20 cellular contexts compared by ENCODE assay signal in genomic region chr5:173333900-173334685, GRCh38. TPM values are rescaled to one million over a fixed set of nuclear protein-coding genes. Genes with fewer than 3 reads are reported as not detected.
DNase-seq lines count a peak whose midpoint lies in the region; ATAC-seq, FAIRE-seq and TF ChIP-seq lines count a peak whose summit lies in the region.
"Had no signal": no experiment of that assay in that cellular context is flagged by ENCODE, and none has a peak within 500 bp of the region (broad histone marks: within the 10 kb centered on the region; RNA-seq: fewer than 3 reads in every experiment).

No MANE protein-coding gene starts in this region.

- TF ChIP-seq POLR2A in HepG2 (IDR thresholded peaks at IDR 0.05; ENCODE audit: insufficient read depth in 1 of 2, low read depth in 2 of 2, low read length in 2 of 2) (no peak), right lobe of liver (IDR thresholded peaks at IDR 0.05) (no peak)

- no peaks in the 10 kb centered on the region for H3K36me3 ChIP-seq in HepG2 (replicated peaks in 1 of 2; ENCODE audit: control insufficient read depth in 1 of 2, insufficient read depth in 2 of 2, low read length in 2 of 2)
- H3K36me3 ChIP-seq in right lobe of liver = no peaks in the 10 kb centered on the region
- H3K36me3 ChIP-seq in astrocyte (ENCODE audit: insufficient read depth, low read length) = no peaks in the 10 kb centered on the region
- H3K36me3 ChIP-seq: neutrophil, thyroid gland had no signal

- TF ChIP-seq RAD21 in HepG2 (CRISPR knock-in tag; IDR thresholded peaks at IDR 0.05) = no peak

- H2AFZ ChIP-seq in HepG2 (ENCODE audit: low read length) (no peak overlapping the region), astrocyte (ENCODE audit: low read depth, low read length) (no peak overlapping the region)

- WGBS in HepG2 (ENCODE audit: low lambda C conversion rate) = 75% methylated on average over 4 of the region's 4 CpGs
- WGBS in right lobe of liver (ENCODE audit: insufficient coverage, low coverage, low lambda C conversion rate, missing lambda C conversion rate) = 55% methylated on average over 4 of the region's 4 CpGs

- no peaks in the 10 kb centered on the region for H3K36me3 Mint-ChIP-seq in astrocyte (ENCODE audit: low read depth, unreplicated experiment)

- H3K27me3 ChIP-seq in HepG2 (ENCODE audit: control insufficient read depth in 1 of 2, insufficient read depth in 2 of 2, low read length in 2 of 2) = no peaks in the 10 kb centered on the region
- no peaks in the 10 kb centered on the region for H3K27me3 ChIP-seq in right lobe of liver
- no peaks in the 10 kb centered on the region for H3K27me3 ChIP-seq in astrocyte (ENCODE audit: insufficient read depth, low read length)
- H3K27me3 ChIP-seq: thyroid gland had no signal

- CTCF ChIA-PET in HepG2 (lab: Yijun Ruan, JAX; ENCODE audit: low intra/inter-chr PET ratio, low total read pairs) = interaction anchor here (4.4 kb wide), 1 partner anchor 41 kb away, joined by 90 read pairs; no protein-coding TSS in a partner anchor

- TF ChIP-seq CTCF in HepG2 (CRISPR knock-in tag; IDR thresholded peaks at IDR 0.05) (no peak), right lobe of liver (IDR thresholded peaks at IDR 0.05) (no peak), astrocyte (IDR thresholded peaks at IDR 0.05; ENCODE audit: insufficient read depth, low read depth, low read length) (no peak), fibroblast of pulmonary artery (IDR thresholded peaks at IDR 0.05; ENCODE audit: low read length, missing control alignments) (no peak)

- no peak for DNase-seq in HepG2 (ENCODE audit: low spot score)
- DNase-seq in right lobe of liver = no peak
- DNase-seq in astrocyte (ENCODE audit: low read depth) = peak; percentile 59
- peak; percentile 90 for DNase-seq in fibroblast of pulmonary artery (ENCODE audit: low read depth)
- no peak for DNase-seq in NCI-H1105 treated with DMSO at 0.1 percent for 48 hours (lab: John Stamatoyannopoulos, UW)
- no peak for DNase-seq in NCI-H1436 (lab: John Stamatoyannopoulos, UW)
- no peak for DNase-seq in nucleus accumbens (lab: John Stamatoyannopoulos, UW)
- DNase-seq: 8988T; activated CD8-positive, alpha-beta memory T cell treated with anti-CD3 and anti-CD28 coated beads, Interleukin-2, amount 50 U/mL, for 48 hours; activated naive CD4-positive, alpha-beta T cell treated with Interleukin-2 at 50 U/mL for 16 hours; effector memory CD8-positive, alpha-beta T cell; MV-4-11; NCI-H2107; Right ventricle myocardium superior; stimulated activated CD4-positive, alpha-beta T cell treated with anti-CD3 and anti-CD28 coated beads, Interleukin-4, amount 100 ng/mL, for 4 hours; thyroid gland had no signal

- intact Hi-C loops in HepG2 (cut with micrococcal nuclease; ENCODE audit: unreplicated experiment) = no loop called here
- intact Hi-C loops in right lobe of liver (cut with DNase I) = loop anchor here (5.0 kb wide), 1 partner anchor 37 kb away; no protein-coding TSS in a partner anchor

- FAIRE-seq in HepG2 (lab: Jason Lieb, UNC) = no peak
- no peak for FAIRE-seq in astrocyte (lab: Jason Lieb, UNC)
- FAIRE-seq: GM12891 had no signal

- ATAC-seq in HepG2 (no peak), right lobe of liver (no peak), GM21367 (IDR thresholded peaks at IDR 0.05; ENCODE audit: unreplicated experiment) (no peak)
- ATAC-seq: effector memory CD8-positive, alpha-beta T cell had no signal

- H3K9me3 ChIP-seq in HepG2 (ENCODE audit: low read length) = no peaks in the 10 kb centered on the region
- H3K9me3 ChIP-seq in right lobe of liver = no peaks in the 10 kb centered on the region
- H3K9me3 ChIP-seq in astrocyte (ENCODE audit: insufficient read depth, low read depth, low read length) = no peaks in the 10 kb centered on the region
- H3K9me3 ChIP-seq: neutrophil, thyroid gland had no signal

- H3K4me2 ChIP-seq in HepG2 (ENCODE audit: low read depth, low read length) (no peak overlapping the region), astrocyte (ENCODE audit: low read length) (peak overlapping the region; percentile 48)

- in situ Hi-C loops in HepG2 (cut with HindIII; ENCODE audit: extremely low pct_ligation_motif_present, low pct_unique_long_range_greater_than_20kb) = loop anchor here (5.0 kb wide), 1 partner anchor 42 kb away; no protein-coding TSS in a partner anchor

- peaks cover 8% of the 10 kb centered on the region for H3K27me3 Mint-ChIP-seq in astrocyte (ENCODE audit: low read depth, unreplicated experiment)

- POLR2A ChIA-PET in HepG2 (lab: Yijun Ruan, JAX) = no interaction called here

- no peaks in the 10 kb centered on the region for H3K79me2 ChIP-seq in HepG2 (ENCODE audit: insufficient read depth, low read length)
- no peaks in the 10 kb centered on the region for H3K79me2 ChIP-seq in astrocyte (ENCODE audit: insufficient read depth, low read length)

- no TSS peak for BruUV-seq in HepG2 (replicated peaks; lab: Mats Ljungman, UMichigan)

- peaks cover 3% of the 10 kb centered on the region for H3K4me1 Mint-ChIP-seq in astrocyte (ENCODE audit: low read depth, unreplicated experiment)

- no peak overlapping the region for H3K4me3 Mint-ChIP-seq in astrocyte (ENCODE audit: unreplicated experiment)
- H3K4me3 Mint-ChIP-seq: effector memory CD8-positive, alpha-beta T cell had no signal

- H3K27ac Mint-ChIP-seq in astrocyte (ENCODE audit: unreplicated experiment) = peak overlapping the region; percentile 49
- H3K27ac Mint-ChIP-seq: effector memory CD8-positive, alpha-beta T cell had no signal

- H3K4me1 ChIP-seq in HepG2 (ENCODE audit: insufficient read depth, low read length) (peaks cover 27% of the 10 kb centered on the region), right lobe of liver (no peaks in the 10 kb centered on the region), astrocyte (ENCODE audit: insufficient read depth, low read length) (peaks cover 14% of the 10 kb centered on the region)

- H3K9ac ChIP-seq in HepG2 (ENCODE audit: insufficient read depth, low read depth, low read length) = no peak overlapping the region
- H3K9ac ChIP-seq in astrocyte (ENCODE audit: low read length) = peak overlapping the region; percentile 43

- H4K20me1 ChIP-seq in HepG2 (ENCODE audit: insufficient read depth, low read length) = no peaks in the 10 kb centered on the region
- H4K20me1 ChIP-seq in astrocyte (ENCODE audit: insufficient read depth, low read length) = no peaks in the 10 kb centered on the region

- TF ChIP-seq EP300 in HepG2 (IDR thresholded peaks at IDR 0.05; ENCODE audit: low read depth in 2 of 2, low read length in 2 of 2) = no peak
- no peak for TF ChIP-seq EP300 in HepG2 (CRISPR knock-in tag; IDR thresholded peaks at IDR 0.05; ENCODE audit: borderline replicate concordance)

- H3K9me3 Mint-ChIP-seq in astrocyte (ENCODE audit: unreplicated experiment) = no peaks in the 10 kb centered on the region
- H3K9me3 Mint-ChIP-seq: effector memory CD8-positive, alpha-beta T cell had no signal

- H3K4me3 ChIP-seq in HepG2 (replicated peaks in 1 of 3; ENCODE audit: insufficient read depth in 1 of 3, low read depth in 2 of 3, low read length in 3 of 3) (no peak overlapping the region), right lobe of liver (no peak overlapping the region), astrocyte (ENCODE audit: insufficient read depth, low read depth, low read length) (no peak overlapping the region), fibroblast of pulmonary artery (replicated peaks; ENCODE audit: low read depth, low read length) (no peak overlapping the region)
- H3K4me3 ChIP-seq: thyroid gland had no signal

- no peak overlapping the region for H3K27ac ChIP-seq in HepG2 (ENCODE audit: extremely low read length, insufficient read depth, low read length)
- no peak overlapping the region for H3K27ac ChIP-seq in right lobe of liver
- H3K27ac ChIP-seq in astrocyte (ENCODE audit: low read depth, low read length) = peak overlapping the region; percentile 73
- H3K27ac ChIP-seq: neutrophil, thyroid gland had no signal

TF ChIP-seq in HepG2, 621 proteins besides CTCF, POLR2A, EP300 and RAD21:
- TF ChIP-seq TAF15 (IDR thresholded peaks at IDR 0.05; ENCODE audit: low read depth, low read length, poor library complexity, severe bottlenecking) (no peak), CEBPB (IDR thresholded peaks at IDR 0.05; ENCODE audit: borderline replicate concordance, low read depth, low read length) (peak; percentile 59), ATF7 (IDR thresholded peaks at IDR 0.05) (peak; percentile 78), ATF7 (CRISPR knock-in tag; IDR thresholded peaks at IDR 0.05) (no peak)

RNA-seq across cellular contexts. Expression of gene STC2, which starts 5.9 kb away (rescaled TPM):
- total RNA-seq in HepG2 (2016; rRNA removed; fragmentation: Illumina TruSeq; extraction: Trizol) (10.7 and 27.1 TPM in 2 replicates), right lobe of liver (10 to 100 TPM in 1 of 6 experiments, 1 to 10 TPM in 2, under 1 TPM in 1, not detected in 2; 0.20 to 18.8 (median 3.4) TPM), astrocyte (164 and 206 TPM in 2 replicates)
- total RNA-seq in HepG2 (2016; cell fraction: cytosol; rRNA removed; fragmentation: Illumina TruSeq; extraction: Trizol; ENCODE audit: low read depth) = 2.6 and 3.3 TPM in 2 replicates
- 7.9 and 28.0 TPM in 2 replicates for total RNA-seq in HepG2 (2016; cell fraction: insoluble cytoplasmic fraction; rRNA removed; fragmentation: Illumina TruSeq; extraction: Trizol)
- total RNA-seq in HepG2 (2016; cell fraction: membrane; rRNA removed; fragmentation: Illumina TruSeq; extraction: Trizol) = 6.2 and 6.4 TPM in 2 replicates
- total RNA-seq in HepG2 (2016; cell fraction: nucleus; rRNA removed; fragmentation: Illumina TruSeq; extraction: Trizol) = 33.8 and 37.3 TPM in 2 replicates
- polyA plus RNA-seq in HepG2 (2011; rRNA removed) = 69.2 and 94.0 TPM in 2 replicates
- 102 and 149 TPM in 2 replicates for polyA plus RNA-seq in HepG2 (2011; cell fraction: cytosol; rRNA removed)
- 198 and 199 TPM in 2 replicates for polyA plus RNA-seq in HepG2 (2011; cell fraction: nucleus; rRNA removed)
- 94.1 and 190 TPM in 2 replicates for polyA plus RNA-seq in HepG2 (2012)
- 2.2 TPM in 2 replicates for polyA plus RNA-seq in HepG2 (2016; cell fraction: cytosol; fragmentation: Illumina TruSeq; extraction: Trizol; ENCODE audit: low read depth)
- 8.5 and 9.7 TPM in 2 replicates for polyA plus RNA-seq in HepG2 (2016; cell fraction: insoluble cytoplasmic fraction; fragmentation: Illumina TruSeq; extraction: Trizol; ENCODE audit: low read depth)
- 3.9 and 4.3 TPM in 2 replicates for polyA plus RNA-seq in HepG2 (2016; cell fraction: membrane; fragmentation: Illumina TruSeq; extraction: Trizol; ENCODE audit: low read depth)
- polyA plus RNA-seq in HepG2 (2016; cell fraction: nucleus; fragmentation: Illumina TruSeq; extraction: Trizol; ENCODE audit: insufficient read depth, low read depth) = 51.5 and 52.5 TPM in 2 replicates
- polyA minus RNA-seq in HepG2 (2011; rRNA and poly(A)+ RNA removed; ENCODE audit: low replicate concordance) = 19.1 and 61.4 TPM in 2 replicates
- polyA minus RNA-seq in HepG2 (2011; cell fraction: cytosol; rRNA and poly(A)+ RNA removed) = 90.7 and 104 TPM in 2 replicates
- polyA minus RNA-seq in HepG2 (2011; cell fraction: nucleus; rRNA and poly(A)+ RNA removed) = 135 and 186 TPM in 2 replicates
- total RNA-seq: HT-29 had no signal

Comparison
In these comparisons a context has a peak if more than half of its experiments do, and no peak if none do; other contexts are left out.
1. DNase-seq: peak in astrocyte (single experiment) and fibroblast of pulmonary artery (single experiment); none in HepG2 (single experiment), right lobe of liver (0 of 3), NCI-H1105 treated with DMSO at 0.1 percent for 48 hours (single experiment), NCI-H1436 (single experiment) and nucleus accumbens (0 of 56).